12 cellular contexts compared by ENCODE assay signal in genomic region chr11:72838691-72839305, GRCh38. TPM values are rescaled to one million over a fixed set of nuclear protein-coding genes. Genes with fewer than 3 reads are reported as not detected.
DNase-seq lines count a peak whose midpoint lies in the region; ATAC-seq and TF ChIP-seq lines count a peak whose summit lies in the region.
"Had no signal": no experiment of that assay in that cellular context is flagged by ENCODE, and none has a peak within 500 bp of the region (broad histone marks: within the 10 kb centered on the region; RNA-seq: fewer than 3 reads in every experiment).

No MANE protein-coding gene starts in this region.

- POLR2A ChIA-PET in CD4-positive, alpha-beta T cell (lab: Charles Lee), result no interaction called here

- no peaks in the 10 kb centered on the region for H3K27me3 ChIP-seq in CD4-positive, alpha-beta T cell (ENCODE audit: control insufficient read depth, insufficient read depth, low read length)
- H3K27me3 ChIP-seq in neutrophil, result no peaks in the 10 kb centered on the region
- H3K27me3 ChIP-seq: suprapubic skin had no signal

- peaks cover 20 to 26% of the 10 kb centered on the region in 2 experiments for H3K4me1 ChIP-seq in neutrophil (ENCODE audit: control insufficient read depth in 1 of 2, insufficient read depth in 1 of 2, low read depth in 1 of 2, low read length in 1 of 2)

- H3K4me1 Mint-ChIP-seq in CD4-positive, alpha-beta T cell (ENCODE audit: low read depth), result peaks cover 7% of the 10 kb centered on the region
- H3K4me1 Mint-ChIP-seq in central memory CD8-positive, alpha-beta T cell, result peaks cover 6% of the 10 kb centered on the region

- peak overlapping the region; percentile 41 for H3K27ac Mint-ChIP-seq in CD4-positive, alpha-beta T cell
- peak overlapping the region; percentile 27 for H3K27ac Mint-ChIP-seq in central memory CD8-positive, alpha-beta T cell (ENCODE audit: low read depth)

- H3K36me3 ChIP-seq in neutrophil, result peaks cover 71% of the 10 kb centered on the region

- CTCF ChIA-PET in CD4-positive, alpha-beta T cell (lab: Charles Lee), result no interaction called here

- H3K9me3 Mint-ChIP-seq in CD4-positive, alpha-beta T cell, result no peaks in the 10 kb centered on the region
- H3K9me3 Mint-ChIP-seq in central memory CD8-positive, alpha-beta T cell, result no peaks in the 10 kb centered on the region

- H3K9me3 ChIP-seq in CD4-positive, alpha-beta T cell (ENCODE audit: control insufficient read depth, low read length), result no peaks in the 10 kb centered on the region
- H3K9me3 ChIP-seq in neutrophil, result no peaks in the 10 kb centered on the region
- H3K9me3 ChIP-seq: suprapubic skin had no signal

- no peak for DNase-seq in CD4-positive, alpha-beta T cell
- DNase-seq in HPDE6-E6E7 (ENCODE audit: extremely low spot score), result peak; percentile 50
- DNase-seq in central memory CD8-positive, alpha-beta T cell (ENCODE audit: low spot score in 2 of 2), result no peak
- no peak for DNase-seq in NCI-H1930 (lab: John Stamatoyannopoulos, UW)
- no peak for DNase-seq in NCI-H1048 (lab: John Stamatoyannopoulos, UW)
- no peak for DNase-seq in NCI-H2029 (lab: John Stamatoyannopoulos, UW)
- DNase-seq: activated CD4-positive, CD25-positive, alpha-beta regulatory T cell treated with anti-CD3 and anti-CD28 coated beads, Interleukin-2, amount 50 U/mL, for 72 hours; mesendoderm; SHP77; stimulated activated CD4-positive, alpha-beta T cell treated with anti-CD3 and anti-CD28 coated beads, Interleukin-2, amount 100 ng/mL, for 48 hours had no signal

- H3K27me3 Mint-ChIP-seq in CD4-positive, alpha-beta T cell, result no peaks in the 10 kb centered on the region
- no peaks in the 10 kb centered on the region for H3K27me3 Mint-ChIP-seq in central memory CD8-positive, alpha-beta T cell

- no peak for TF ChIP-seq CTCF in CD4-positive, alpha-beta T cell (IDR thresholded peaks at IDR 0.05)
- TF ChIP-seq CTCF in neutrophil (IDR thresholded peaks at IDR 0.05), result no peak

- ATAC-seq in CD4-positive, alpha-beta T cell (ENCODE audit: poor library complexity), result no peak
- no peak for ATAC-seq in central memory CD8-positive, alpha-beta T cell (replicated peaks; ENCODE audit: extremely low read depth, poor library complexity, severe bottlenecking)

- peaks cover 61% of the 10 kb centered on the region for H3K36me3 Mint-ChIP-seq in CD4-positive, alpha-beta T cell (ENCODE audit: low read depth)
- H3K36me3 Mint-ChIP-seq in central memory CD8-positive, alpha-beta T cell (ENCODE audit: insufficient read depth), result peaks cover 40% of the 10 kb centered on the region

- H3K4me3 Mint-ChIP-seq in CD4-positive, alpha-beta T cell, result no peak overlapping the region
- H3K4me3 Mint-ChIP-seq in central memory CD8-positive, alpha-beta T cell, result no peak overlapping the region

- intact Hi-C loops in CD4-positive, alpha-beta T cell (cut with DNase I, micrococcal nuclease), result no loop called here

- no peak overlapping the region for H3K27ac ChIP-seq in CD4-positive, alpha-beta T cell (ENCODE audit: low read depth, low read length)
- H3K27ac ChIP-seq in neutrophil, result peak overlapping the region; percentile 53
- H3K27ac ChIP-seq: suprapubic skin had no signal

- no peak overlapping the region for H3K4me3 ChIP-seq in neutrophil (ENCODE audit: low read depth in 1 of 2, low read length in 1 of 2)
- H3K4me3 ChIP-seq: suprapubic skin had no signal

RNA-seq across cellular contexts. Expression of gene ATG16L2, which starts 24.6 kb away (rescaled TPM):
- 10 to 100 TPM; 58.3 to 61.6 TPM for total RNA-seq in CD4-positive, alpha-beta T cell

RNA-seq across cellular contexts. Expression of gene STARD10, which starts 45.0 kb away (rescaled TPM):
- 10 to 100 TPM; 10.5 to 12.9 TPM for total RNA-seq in CD4-positive, alpha-beta T cell
